ENCODE assay signal across 16 cellular contexts in the genomic region with DNA sequence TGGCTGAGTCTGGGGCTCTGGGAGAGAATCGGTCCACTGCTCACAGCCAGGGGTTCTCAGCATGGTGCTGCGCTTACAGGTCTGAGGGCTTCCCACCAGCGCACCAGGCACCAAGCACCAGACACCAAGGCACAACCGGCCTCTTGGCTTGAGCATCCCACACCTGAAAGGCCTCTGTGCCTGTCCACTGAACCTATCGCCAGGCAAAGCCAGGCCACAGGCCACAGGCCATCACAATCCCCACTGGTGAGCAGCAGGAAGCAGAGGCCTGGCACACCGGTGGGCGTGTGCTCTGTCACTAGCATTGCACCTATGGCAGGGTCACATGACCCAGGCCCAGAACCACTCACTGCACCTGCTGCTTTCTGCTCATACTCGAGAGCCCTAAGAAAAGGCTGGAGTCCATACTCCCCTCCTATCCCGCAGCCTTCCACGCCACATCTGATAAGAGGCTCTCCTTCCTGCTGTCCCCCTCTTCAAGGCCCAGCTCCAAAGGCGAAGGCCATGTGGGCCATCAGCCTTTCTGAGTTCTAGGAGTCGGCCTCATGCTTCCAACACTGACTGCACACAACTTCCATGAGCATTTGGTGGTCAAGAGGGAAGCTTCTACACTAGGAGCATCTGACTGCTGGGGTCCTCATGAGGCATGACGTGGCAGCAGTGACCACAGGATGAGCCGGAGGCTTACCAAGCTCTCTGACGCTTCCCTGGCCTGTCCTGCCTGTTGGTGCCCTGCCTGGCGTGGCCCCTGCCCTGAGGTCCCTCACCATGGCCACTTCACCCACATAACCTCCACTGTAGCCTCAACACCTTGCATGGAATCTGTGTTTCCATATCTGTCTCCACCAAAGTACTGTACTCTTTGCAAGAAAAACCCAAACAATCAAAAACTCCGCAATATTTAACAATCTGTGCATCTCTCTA.
A peak's percentile ranks its signal among the peaks of the same experiment; 100 is the strongest.
DNase-seq lines count a peak whose midpoint lies in the region; ATAC-seq and TF ChIP-seq lines count a peak whose summit lies in the region.
"Had no signal": no experiment of that assay in that cellular context is flagged by ENCODE, and none has a peak within 500 bp of the region (broad histone marks: within the 10 kb centered on the region; RNA-seq: fewer than 3 reads in every experiment).

No MANE protein-coding gene starts in this region.

- DNase-seq in Caco-2 (peak in 1 of 2 experiments; percentile 26), WTC11 (ENCODE audit: low spot score) (no peak), left lobe of liver (ENCODE audit: low spot score) (peak; percentile 40), omental fat pad (ENCODE audit: low spot score) (no peak)
- no peak for DNase-seq in effector memory CD4-positive, alpha-beta T cell
- DNase-seq in activated CD4-positive, alpha-beta T cell treated with anti-CD3 and anti-CD28 coated beads, Interleukin-2, amount 50 U/mL, for 48 hours, result no peak
- DNase-seq: DMS79 treated with DMSO at 0.1 percent for 48 hours, NCI-H1105 treated with DMSO at 0.1 percent for 48 hours, NCI-H187 treated with DMSO at 0.1 percent for 48 hours, NCI-H774, PC-3, SJCRH30 had no signal

- H3K4me3 Mint-ChIP-seq in Caco-2 (ENCODE audit: unreplicated experiment), result no peak overlapping the region
- H3K4me3 Mint-ChIP-seq in WTC11, result no peak overlapping the region
- H3K4me3 Mint-ChIP-seq: CD8-positive, alpha-beta T cell had no signal

- H3K27ac Mint-ChIP-seq in Caco-2 (ENCODE audit: unreplicated experiment), result peak overlapping the region; percentile 65
- H3K27ac Mint-ChIP-seq in WTC11, result no peak overlapping the region; the same call in 1 of the 2 replicates
- H3K27ac Mint-ChIP-seq: CD8-positive, alpha-beta T cell had no signal

- no peaks in the 10 kb centered on the region for H3K27me3 Mint-ChIP-seq in Caco-2 (ENCODE audit: insufficient read depth, unreplicated experiment)
- H3K27me3 Mint-ChIP-seq in WTC11 (ENCODE audit: low read depth), result no peaks in the 10 kb centered on the region

- POLR2A ChIA-PET in Caco-2 (lab: Charles Lee), result no interaction called here
- POLR2A ChIA-PET in WTC11 (lab: Charles Lee), result no interaction called here

- H3K9me3 ChIP-seq in Caco-2, result no peaks in the 10 kb centered on the region
- no peaks in the 10 kb centered on the region for H3K9me3 ChIP-seq in effector memory CD4-positive, alpha-beta T cell (ENCODE audit: control insufficient read depth, low read length)

- intact Hi-C loops in Caco-2 (cut with micrococcal nuclease; ENCODE audit: unreplicated experiment), result loop anchor here (5.0 to 10.0 kb wide), 2 partner anchors 151 to 402 kb away; no protein-coding TSS in a partner anchor

- no peaks in the 10 kb centered on the region for H3K4me1 ChIP-seq in Caco-2
- no peaks in the 10 kb centered on the region for H3K4me1 ChIP-seq in effector memory CD4-positive, alpha-beta T cell (ENCODE audit: control insufficient read depth, insufficient read depth, low read length, poor library complexity, severe bottlenecking)
- H3K4me1 ChIP-seq: BLaER1 had no signal

- H3K4me1 Mint-ChIP-seq in Caco-2 (ENCODE audit: low read depth, unreplicated experiment) (no peaks in the 10 kb centered on the region), WTC11 (peaks cover 10% of the 10 kb centered on the region)

- H3K9me3 Mint-ChIP-seq in Caco-2 (ENCODE audit: unreplicated experiment) (no peaks in the 10 kb centered on the region), WTC11 (peaks cover 10% of the 10 kb centered on the region)
- H3K9me3 Mint-ChIP-seq: CD8-positive, alpha-beta T cell had no signal

- H3K27me3 ChIP-seq in Caco-2 (replicated peaks; ENCODE audit: control insufficient read depth, insufficient read depth, low read length), result no peaks in the 10 kb centered on the region
- no peaks in the 10 kb centered on the region for H3K27me3 ChIP-seq in effector memory CD4-positive, alpha-beta T cell (replicated peaks; ENCODE audit: control insufficient read depth, insufficient read depth, low read length, poor library complexity, severe bottlenecking)
- H3K27me3 ChIP-seq: BLaER1, SJCRH30 had no signal

- no peak overlapping the region for H3K4me3 ChIP-seq in Caco-2 (ENCODE audit: low read depth, low read length)
- no peak overlapping the region for H3K4me3 ChIP-seq in effector memory CD4-positive, alpha-beta T cell (ENCODE audit: insufficient read depth, low read depth, low read length, poor library complexity, severe bottlenecking)
- H3K4me3 ChIP-seq: BLaER1, SJCRH30 had no signal

- TF ChIP-seq CTCF in Caco-2 (IDR thresholded peaks at IDR 0.05; ENCODE audit: insufficient read depth in 1 of 2, low read depth in 1 of 2, low read length in 1 of 2, severe bottlenecking in 1 of 2, unreplicated experiment in 1 of 2) (no peak), WTC11 (IDR thresholded peaks at IDR 0.05) (no peak), omental fat pad (IDR thresholded peaks at IDR 0.05) (no peak)

- H3K36me3 Mint-ChIP-seq in Caco-2 (ENCODE audit: insufficient read depth, unreplicated experiment) (peaks cover 100% of the 10 kb centered on the region), WTC11 (peaks cover 21% of the 10 kb centered on the region)
- H3K36me3 Mint-ChIP-seq: CD8-positive, alpha-beta T cell had no signal

- no peak overlapping the region for H3K27ac ChIP-seq in effector memory CD4-positive, alpha-beta T cell (ENCODE audit: insufficient read depth, low read length, poor library complexity, severe bottlenecking)
- H3K27ac ChIP-seq: BLaER1, SJCRH30 had no signal

- no TSS peak for BruUV-seq in Caco-2 (replicated peaks; lab: Mats Ljungman, UMichigan)

- H3K36me3 ChIP-seq in Caco-2 (ENCODE audit: control insufficient read depth, insufficient read depth, low read length), result peaks cover 6% of the 10 kb centered on the region
- no peaks in the 10 kb centered on the region for H3K36me3 ChIP-seq in effector memory CD4-positive, alpha-beta T cell (ENCODE audit: control insufficient read depth, insufficient read depth, low read length)

- ATAC-seq in WTC11 (no peak), left lobe of liver (no peak), omental fat pad (ENCODE audit: low FRiP score) (peak; percentile 24), GM21786 (IDR thresholded peaks at IDR 0.05; ENCODE audit: unreplicated experiment) (no peak), GM21526 (IDR thresholded peaks at IDR 0.05; ENCODE audit: low FRiP score, unreplicated experiment) (no peak)
- ATAC-seq: CD8-positive, alpha-beta T cell had no signal

- CTCF ChIA-PET in Caco-2 (lab: Charles Lee) (no interaction called here), WTC11 (lab: Charles Lee) (interaction anchor here (1.1 kb wide), 1 partner anchor 149 kb away, joined by 4 read pairs; no protein-coding TSS in a partner anchor)

TF ChIP-seq in WTC11, 78 proteins besides CTCF, POLR2A, EP300 and RAD21:
- TF ChIP-seq, protein P1, sequence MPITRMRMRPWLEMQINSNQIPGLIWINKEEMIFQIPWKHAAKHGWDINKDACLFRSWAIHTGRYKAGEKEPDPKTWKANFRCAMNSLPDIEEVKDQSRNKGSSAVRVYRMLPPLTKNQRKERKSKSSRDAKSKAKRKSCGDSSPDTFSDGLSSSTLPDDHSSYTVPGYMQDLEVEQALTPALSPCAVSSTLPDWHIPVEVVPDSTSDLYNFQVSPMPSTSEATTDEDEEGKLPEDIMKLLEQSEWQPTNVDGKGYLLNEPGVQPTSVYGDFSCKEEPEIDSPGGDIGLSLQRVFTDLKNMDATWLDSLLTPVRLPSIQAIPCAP (CRISPR knock-in tag; IDR thresholded peaks at IDR 0.05), result no peak
- TF ChIP-seq USF2 (CRISPR knock-in tag; IDR thresholded peaks at IDR 0.05), result peak; percentile 56
